9 cellular contexts compared by ENCODE assay signal in the genomic region with DNA sequence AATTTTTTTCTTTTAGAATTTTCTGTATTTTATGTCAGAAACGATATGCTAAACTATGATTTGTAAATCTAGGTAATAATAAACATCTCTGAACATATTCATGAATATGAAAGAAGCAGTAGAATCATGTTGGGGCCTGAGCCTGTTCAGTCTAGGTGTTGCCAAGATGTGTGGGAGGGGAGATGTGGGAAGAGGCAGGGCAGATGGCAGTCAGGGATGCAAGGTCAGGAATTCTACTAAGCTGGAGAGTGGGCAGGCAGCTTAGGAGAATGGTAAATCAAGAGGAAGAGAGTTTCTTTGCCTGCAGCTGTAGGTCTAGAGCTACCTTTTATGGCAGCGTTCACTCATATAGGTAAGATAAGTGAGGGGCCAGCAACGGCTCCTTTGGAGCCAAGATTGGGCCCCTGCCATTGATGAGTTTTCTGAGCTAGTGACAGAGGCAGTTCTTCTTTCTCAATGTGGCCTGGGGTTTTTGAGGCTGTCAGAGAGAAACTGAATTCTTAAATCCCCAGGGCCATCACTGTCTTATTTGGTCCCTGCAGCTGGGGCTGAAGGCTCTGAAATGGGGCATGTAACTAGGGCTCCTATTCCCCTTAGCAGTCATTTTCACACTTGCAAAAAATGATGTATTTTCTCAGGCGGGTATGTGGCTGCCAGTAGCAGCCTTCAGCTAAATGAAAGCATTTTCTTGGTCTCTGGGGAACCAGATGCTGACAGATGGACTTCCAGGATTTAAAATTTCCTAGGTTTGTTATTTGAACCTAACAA.
DNase-seq lines count a peak whose midpoint lies in the region; ATAC-seq, FAIRE-seq and TF ChIP-seq lines count a peak whose summit lies in the region.
"Had no signal": no experiment of that assay in that cellular context is flagged by ENCODE, and none has a peak within 500 bp of the region (broad histone marks: within the 10 kb centered on the region; RNA-seq: fewer than 3 reads in every experiment).

No MANE protein-coding gene starts in this region.

- peak; percentile 95 for FAIRE-seq in D721Med (lab: Jason Lieb, UNC)

- TF ChIP-seq CTCF in D721Med (IDR thresholded peaks at IDR 0.05; ENCODE audit: insufficient read depth, missing control alignments): no peak

- peak; percentile 36 for ATAC-seq in GM19455 (IDR thresholded peaks at IDR 0.05; ENCODE audit: unreplicated experiment)
- peak; percentile 88 for ATAC-seq in HG02938 (IDR thresholded peaks at IDR 0.05; ENCODE audit: unreplicated experiment)

- no peak for DNase-seq in D721Med (ENCODE audit: insufficient read length, low spot score)
- DNase-seq in NCI-H524 (lab: John Stamatoyannopoulos, UW): peak; percentile 79 to 86
- no peak for DNase-seq in activated CD4-positive, alpha-beta T cell treated with anti-CD3 and anti-CD28 coated beads, Interleukin-2, amount 50 U/mL, for 1 hour
- no peak for DNase-seq in HK-2 (ENCODE audit: unreplicated experiment)
- DNase-seq in activated CD4-positive, alpha-beta T cell treated with anti-CD3 and anti-CD28 coated beads for 1 hour: no peak
- no peak for DNase-seq in SKM-1 (lab: John Stamatoyannopoulos, UW; ENCODE audit: unreplicated experiment)
- DNase-seq: SK-N-SH had no signal

Comparison
In these comparisons a context has a peak if more than half of its experiments do, and no peak if none do; other contexts are left out.
1. DNase-seq: peak in NCI-H524 (2 of 2); none in D721Med (single experiment), activated CD4-positive, alpha-beta T cell treated with anti-CD3 and anti-CD28 coated beads, Interleukin-2, amount 50 U/mL, for 1 hour (single experiment), HK-2 (single experiment), activated CD4-positive, alpha-beta T cell treated with anti-CD3 and anti-CD28 coated beads for 1 hour (single experiment) and SKM-1 (single experiment).